ENCODE assay signal across 26 cellular contexts in the genomic region with DNA sequence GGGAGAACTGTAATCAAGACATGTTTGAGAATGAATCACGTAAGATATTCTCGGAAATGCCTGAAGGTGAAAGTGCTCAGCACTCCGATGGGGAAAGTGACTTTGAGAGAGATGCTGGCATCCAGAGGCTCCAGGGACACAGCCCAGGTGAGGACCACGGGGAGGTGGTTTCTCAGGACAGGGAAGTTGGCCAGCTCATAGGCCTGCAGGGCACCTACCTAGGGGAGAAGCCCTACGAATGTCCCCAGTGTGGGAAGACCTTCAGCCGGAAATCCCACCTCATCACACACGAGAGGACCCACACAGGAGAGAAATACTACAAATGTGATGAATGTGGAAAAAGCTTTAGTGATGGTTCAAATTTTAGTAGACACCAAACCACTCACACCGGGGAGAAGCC.
"Had no signal": no experiment of that assay in that cellular context is flagged by ENCODE, and none has a peak within 500 bp of the region (broad histone marks: within the 10 kb centered on the region; RNA-seq: fewer than 3 reads in every experiment).

No MANE protein-coding gene starts in this region.

- H3K4me1 Mint-ChIP-seq: neural crest cell had no signal

- H3K4me3 ChIP-seq: coronary artery, gastrocnemius medialis, left lung, pancreas, prostate gland, right atrium auricular region, smooth muscle cell, thyroid gland, vagina had no signal

- H3K4me3 Mint-ChIP-seq: naive thymus-derived CD8-positive, alpha-beta T cell; neural crest cell; stimulated activated naive CD8-positive, alpha-beta T cell treated with anti-CD3 and anti-CD28 coated beads, Interleukin-15, amount 100 ng/mL, for 72 hours had no signal

- H3K27me3 Mint-ChIP-seq: naive thymus-derived CD8-positive, alpha-beta T cell; stimulated activated naive CD8-positive, alpha-beta T cell treated with anti-CD3 and anti-CD28 coated beads, Interleukin-15, amount 100 ng/mL, for 72 hours had no signal

- H3K4me1 ChIP-seq: pancreas, prostate gland, vagina had no signal

- H3K27ac Mint-ChIP-seq: naive thymus-derived CD8-positive, alpha-beta T cell had no signal

- H3K27ac ChIP-seq: coronary artery, gastrocnemius medialis, left lung, neutrophil, pancreas, prostate gland, right atrium auricular region, thyroid gland, vagina had no signal

- FAIRE-seq: endometrium, keratinocyte, pancreas had no signal

- H3K36me3 ChIP-seq: neutrophil had no signal

- H3K27me3 ChIP-seq: gastrocnemius medialis, left lung, neutrophil, pancreas, right atrium auricular region, thyroid gland, vagina had no signal

- ATAC-seq: gastrocnemius medialis; left lung; naive thymus-derived CD8-positive, alpha-beta T cell; pancreas; sciatic nerve; stimulated activated naive CD8-positive, alpha-beta T cell treated with anti-CD3 and anti-CD28 coated beads, Interleukin-15, amount 100 ng/mL, for 72 hours had no signal

- H3K9me3 ChIP-seq: prostate gland, thyroid gland had no signal

- DNase-seq: dermis blood vessel endothelial cell; effector memory CD4-positive, alpha-beta T cell; gastrocnemius medialis; head of caudate nucleus; left lung; mesenchymal stem cell; naive thymus-derived CD8-positive, alpha-beta T cell; stimulated activated CD4-positive, alpha-beta T cell treated with anti-CD3 and anti-CD28 coated beads, Interleukin-12 subunit alpha, Interleukin-12 subunit beta, amount 100 ng/mL, for 4 hours; stimulated activated CD4-positive, alpha-beta T cell treated with anti-CD3 and anti-CD28 coated beads, Interleukin-1b, Interleukin-23, amount 100 ng/mL, for 48 hours; stimulated activated CD4-positive, alpha-beta T cell treated with anti-CD3 and anti-CD28 coated beads, Interleukin-4, amount 100 ng/mL, for 1 hour; stimulated activated CD8-positive, alpha-beta memory T cell treated with anti-CD3 and anti-CD28 coated beads, Interleukin-4, amount 100 ng/mL, for 48 hours; stimulated activated naive CD4-positive, alpha-beta T cell; stimulated activated naive CD8-positive, alpha-beta T cell treated with anti-CD3 and anti-CD28 coated beads, Interleukin-15, amount 100 ng/mL, for 72 hours; thyroid gland; trophoblast cell had no signal
